In genomic region chr18:40380657-40381441, GRCh38 we compare ENCODE assay signal across 26 cellular contexts.
DNase-seq lines count a peak whose midpoint lies in the region; ATAC-seq and TF ChIP-seq lines count a peak whose summit lies in the region.
"Had no signal": no experiment of that assay in that cellular context is flagged by ENCODE, and none has a peak within 500 bp of the region (broad histone marks: within the 10 kb centered on the region; RNA-seq: fewer than 3 reads in every experiment).

No MANE protein-coding gene starts in this region.

- CTCF ChIA-PET in IMR-90 (lab: Yijun Ruan, JAX) (interaction anchor here (0.7 to 0.9 kb wide), 2 partner anchors 8 to 9 kb away, joined by 3 to 4 read pairs; no protein-coding TSS in a partner anchor), Calu3 (lab: Charles Lee) (no interaction called here), PC-3 (lab: Charles Lee) (no interaction called here)

- H4K20me1 ChIP-seq in IMR-90 (ENCODE audit: insufficient read depth, low read length) = no peaks in the 10 kb centered on the region
- H4K20me1 ChIP-seq in neural cell (ENCODE audit: insufficient read depth) = no peaks in the 10 kb centered on the region
- no peaks in the 10 kb centered on the region for H4K20me1 ChIP-seq in Karpas-422 (ENCODE audit: insufficient read depth, low read depth, low read length)
- H4K20me1 ChIP-seq in PC-3 (ENCODE audit: low read length) = no peaks in the 10 kb centered on the region

- H3K27ac Mint-ChIP-seq in Calu3 (ENCODE audit: unreplicated experiment) = no peak overlapping the region
- H3K27ac Mint-ChIP-seq: CD4-positive, alpha-beta memory T cell; natural killer cell treated with Interleukin-12 subunit alpha and Interleukin-12 subunit beta and Interleukin-15 and Interleukin-18, amount 100 ng/mL, for 72 hours; progenitor cell of endocrine pancreas had no signal

- no peak overlapping the region for H3K9ac ChIP-seq in IMR-90 (ENCODE audit: low read depth, low read length)
- peak overlapping the region; percentile 19 for H3K9ac ChIP-seq in neural cell (ENCODE audit: low read length)
- H3K9ac ChIP-seq in Karpas-422 (ENCODE audit: low read length) = no peak overlapping the region
- H3K9ac ChIP-seq in PC-3 (ENCODE audit: low read length) = no peak overlapping the region

- TF ChIP-seq CTCF in AG10803 (conservative IDR thresholded peaks at IDR 0.05; ENCODE audit: low read length) (no peak), IMR-90 (conservative IDR thresholded peaks at IDR 0.05; ENCODE audit: low read depth, low read length) (no peak), choroid plexus epithelial cell (conservative IDR thresholded peaks at IDR 0.05; ENCODE audit: low read depth, low read length) (no peak), neural cell (IDR thresholded peaks at IDR 0.05; ENCODE audit: poor library complexity, severe bottlenecking) (no peak), Calu3 (IDR thresholded peaks at IDR 0.05; ENCODE audit: unreplicated experiment) (no peak), PC-3 (conservative IDR thresholded peaks at IDR 0.05; ENCODE audit: low read depth, low read length) (no peak)

- H3K4me2 ChIP-seq in IMR-90 (ENCODE audit: low read depth, low read length) = no peak overlapping the region
- H3K4me2 ChIP-seq in neural cell (ENCODE audit: low read length) = peak overlapping the region; percentile 53
- no peak overlapping the region for H3K4me2 ChIP-seq in Karpas-422 (ENCODE audit: low read depth, low read length, poor library complexity, severe bottlenecking)
- no peak overlapping the region for H3K4me2 ChIP-seq in PC-3 (ENCODE audit: low read length)

- no peak overlapping the region for H2BK20ac ChIP-seq in IMR-90 (ENCODE audit: low read depth, low read length)

- H3K36me3 ChIP-seq in IMR-90 (ENCODE audit: control insufficient read depth, insufficient read depth, low read length) = no peaks in the 10 kb centered on the region
- H3K36me3 ChIP-seq in neural cell (ENCODE audit: insufficient read depth, low read length) = no peaks in the 10 kb centered on the region
- no peaks in the 10 kb centered on the region for H3K36me3 ChIP-seq in Karpas-422 (ENCODE audit: insufficient read depth, low read length)
- no peaks in the 10 kb centered on the region for H3K36me3 ChIP-seq in PC-3 (ENCODE audit: low read depth, low read length)
- H3K36me3 ChIP-seq: brain microvascular endothelial cell, gastroesophageal sphincter, Peyer's patch had no signal

- H3K9me3 ChIP-seq in IMR-90 (ENCODE audit: control insufficient read depth, insufficient read depth, low read length) = no peaks in the 10 kb centered on the region
- H3K9me3 ChIP-seq in neural cell (ENCODE audit: low read length) = no peaks in the 10 kb centered on the region
- peaks cover 20% of the 10 kb centered on the region for H3K9me3 ChIP-seq in Karpas-422 (ENCODE audit: low read length)
- H3K9me3 ChIP-seq in PC-3 (ENCODE audit: low read length) = no peaks in the 10 kb centered on the region
- H3K9me3 ChIP-seq: gastroesophageal sphincter, Peyer's patch had no signal

- DNase-seq in AG10803 (ENCODE audit: low read depth) (peak; percentile 23), IMR-90 (peak; percentile 73), choroid plexus epithelial cell (ENCODE audit: low read depth) (peak; percentile 1), NCI-H2227 (lab: John Stamatoyannopoulos, UW; ENCODE audit: unreplicated experiment) (no peak), Karpas-422 (no peak), Calu3 (no peak), PC-3 (no peak)
- DNase-seq: activated CD4-positive, CD25-positive, alpha-beta regulatory T cell treated with anti-CD3 and anti-CD28 coated beads, Interleukin-2, amount 50 U/mL, for 72 hours; activated CD8-positive, alpha-beta memory T cell treated with anti-CD3 and anti-CD28 coated beads for 24 hours; activated naive CD4-positive, alpha-beta T cell treated with anti-CD3 and anti-CD28 coated beads, Interleukin-2, amount 50 U/mL, for 16 hours; activated T-cell treated with anti-CD3 and anti-CD28 coated beads, Interleukin-2, amount 50 U/mL, for 48 hours; brain microvascular endothelial cell; CD4-positive, alpha-beta memory T cell; cortex of kidney; left cardiac atrium; NCI-H1092; NCI-H2081 treated with DMSO at 0.1 percent for 48 hours; NCI-H774; substantia nigra; T1000 had no signal

- H3K4me1 ChIP-seq in IMR-90 (ENCODE audit: control insufficient read depth, insufficient read depth, low read length) (peaks cover 2% of the 10 kb centered on the region), Karpas-422 (ENCODE audit: low read length) (no peaks in the 10 kb centered on the region), PC-3 (ENCODE audit: insufficient read depth, low read length) (no peaks in the 10 kb centered on the region)
- H3K4me1 ChIP-seq: gastroesophageal sphincter, Peyer's patch had no signal

- in situ Hi-C loops in IMR-90 (cut with MboI; ENCODE audit: low sequenced_read_pairs) = no loop called here

- H3K27me3 Mint-ChIP-seq in Calu3 (ENCODE audit: unreplicated experiment) = no peaks in the 10 kb centered on the region
- H3K27me3 Mint-ChIP-seq: CD4-positive, alpha-beta memory T cell; natural killer cell treated with Interleukin-12 subunit alpha and Interleukin-12 subunit beta and Interleukin-15 and Interleukin-18, amount 100 ng/mL, for 72 hours; progenitor cell of endocrine pancreas had no signal

- H3K4ac ChIP-seq in IMR-90 (ENCODE audit: low read depth, low read length) = no peak overlapping the region

- peak; percentile 72 for ATAC-seq in IMR-90 (ENCODE audit: low read depth)
- ATAC-seq in PC-3 = no peak
- ATAC-seq: gastroesophageal sphincter; HCT116; left cardiac atrium; natural killer cell treated with Interleukin-12 subunit alpha and Interleukin-12 subunit beta and Interleukin-15 and Interleukin-18, amount 100 ng/mL, for 72 hours had no signal

- TF ChIP-seq EP300 in neural cell (conservative IDR thresholded peaks at IDR 0.05; ENCODE audit: poor library complexity, severe bottlenecking) = peak; percentile 77

- no peak overlapping the region for H3K14ac ChIP-seq in IMR-90 (replicated peaks; ENCODE audit: low read depth, low read length)

- no peak for TF ChIP-seq POLR2A in IMR-90 (IDR thresholded peaks at IDR 0.05; ENCODE audit: low read depth, low read length)

- H3K36me3 Mint-ChIP-seq in Calu3 (ENCODE audit: insufficient read depth, unreplicated experiment) = no peaks in the 10 kb centered on the region
- H3K36me3 Mint-ChIP-seq: CD4-positive, alpha-beta memory T cell had no signal

- H4K8ac ChIP-seq in IMR-90 (ENCODE audit: low read depth in 2 of 2, low read length in 2 of 2) = no peak overlapping the region

- H3K79me2 ChIP-seq in neural cell (replicated peaks; ENCODE audit: insufficient read depth, low read length) (no peaks in the 10 kb centered on the region), Karpas-422 (ENCODE audit: low read length) (no peaks in the 10 kb centered on the region), PC-3 (ENCODE audit: low read length) (no peaks in the 10 kb centered on the region)

- no peak overlapping the region for H2BK15ac ChIP-seq in IMR-90 (ENCODE audit: low read depth, low read length)

- no peak overlapping the region for H2AFZ ChIP-seq in IMR-90 (replicated peaks; ENCODE audit: low read length, poor library complexity)
- H2AFZ ChIP-seq in neural cell (ENCODE audit: low read depth, low read length) = no peak overlapping the region
- no peak overlapping the region for H2AFZ ChIP-seq in Karpas-422 (ENCODE audit: low read length)
- H2AFZ ChIP-seq in PC-3 (ENCODE audit: low read length) = no peak overlapping the region

- H3K79me1 ChIP-seq in IMR-90 (ENCODE audit: low read depth in 1 of 2, low read length in 2 of 2) = no peaks in the 10 kb centered on the region

- no peaks in the 10 kb centered on the region for H3K9me1 ChIP-seq in IMR-90 (ENCODE audit: insufficient read depth, low read length)

- no peak for TF ChIP-seq RAD21 in IMR-90 (IDR thresholded peaks at IDR 0.05; ENCODE audit: low read length)
- no peak for TF ChIP-seq RAD21 in neural cell (conservative IDR thresholded peaks at IDR 0.05)

- intact Hi-C loops in IMR-90 (cut with micrococcal nuclease) (no loop called here), Calu3 (cut with micrococcal nuclease; ENCODE audit: unreplicated experiment) (no loop called here), PC-3 (cut with micrococcal nuclease) (no loop called here)

- H3K27me3 ChIP-seq in IMR-90 (ENCODE audit: control insufficient read depth, insufficient read depth, low read length) = no peaks in the 10 kb centered on the region
- H3K27me3 ChIP-seq in neural cell (ENCODE audit: insufficient read depth, low read depth, low read length) = no peaks in the 10 kb centered on the region
- H3K27me3 ChIP-seq in Karpas-422 (ENCODE audit: low read length) = no peaks in the 10 kb centered on the region
- no peaks in the 10 kb centered on the region for H3K27me3 ChIP-seq in PC-3 (ENCODE audit: low read length)
- H3K27me3 ChIP-seq: brain microvascular endothelial cell, gastroesophageal sphincter, Peyer's patch had no signal

- BruUV-seq in IMR-90 (replicated peaks; lab: Mats Ljungman, UMichigan) = no TSS peak
- BruUV-seq in Calu3 (replicated peaks; lab: Mats Ljungman, UMichigan) = no TSS peak
- BruUV-seq in PC-3 (replicated peaks; lab: Mats Ljungman, UMichigan) = no TSS peak

- H2AK9ac ChIP-seq in IMR-90 (replicated peaks; ENCODE audit: low read depth, low read length, poor library complexity) = no peak overlapping the region

- H3K18ac ChIP-seq in IMR-90 (ENCODE audit: low read depth, low read length) = no peak overlapping the region

- peak overlapping the region; percentile 32; the same call in 1 of the 2 replicates for H2BK120ac ChIP-seq in IMR-90 (ENCODE audit: low read depth, low read length)

- no peak overlapping the region for H3K56ac ChIP-seq in IMR-90 (ENCODE audit: extremely low read depth, insufficient read depth, low read length)

- no peak overlapping the region for H3K27ac ChIP-seq in IMR-90 (ENCODE audit: insufficient read depth, low read length)
- H3K27ac ChIP-seq in neural cell (ENCODE audit: low read length) = peak overlapping the region; percentile 71
- H3K27ac ChIP-seq in Karpas-422 (ENCODE audit: low read length) = no peak overlapping the region
- H3K27ac ChIP-seq in PC-3 (ENCODE audit: low read length) = no peak overlapping the region
- H3K27ac ChIP-seq: brain microvascular endothelial cell, gastroesophageal sphincter, Peyer's patch had no signal

- H3K23ac ChIP-seq in IMR-90 (ENCODE audit: low read depth, low read length) = no peak overlapping the region

- no peak overlapping the region for H4K91ac ChIP-seq in IMR-90 (ENCODE audit: insufficient read depth, low read depth, low read length)

- H3K4me3 ChIP-seq in AG10803 (ENCODE audit: low read length) = no peak overlapping the region
- no peak overlapping the region for H3K4me3 ChIP-seq in IMR-90 (ENCODE audit: insufficient read depth, low read depth, low read length)
- no peak overlapping the region for H3K4me3 ChIP-seq in choroid plexus epithelial cell (ENCODE audit: low read depth, low read length)
- peak overlapping the region; percentile 27 for H3K4me3 ChIP-seq in neural cell (ENCODE audit: low read length)
- H3K4me3 ChIP-seq in Karpas-422 (ENCODE audit: low read length) = no peak overlapping the region
- H3K4me3 ChIP-seq in PC-3 (ENCODE audit: low read length) = no peak overlapping the region
- H3K4me3 ChIP-seq: gastroesophageal sphincter, Peyer's patch had no signal

- POLR2A ChIA-PET in IMR-90 (lab: Charles Lee; ENCODE audit: unreplicated experiment) (no interaction called here), PC-3 (lab: Charles Lee; ENCODE audit: unreplicated experiment) (interaction anchor here (0.6 kb wide), 1 partner anchor 380 kb away, joined by 3 read pairs; no protein-coding TSS in a partner anchor)

- H3K4me3 Mint-ChIP-seq in Calu3 (ENCODE audit: low read depth, unreplicated experiment) = no peak overlapping the region
- H3K4me3 Mint-ChIP-seq: CD4-positive, alpha-beta memory T cell; natural killer cell treated with Interleukin-12 subunit alpha and Interleukin-12 subunit beta and Interleukin-15 and Interleukin-18, amount 100 ng/mL, for 72 hours had no signal

- H4K5ac ChIP-seq in IMR-90 (ENCODE audit: low read depth, low read length) = no peak overlapping the region

- no peaks in the 10 kb centered on the region for H3K4me1 Mint-ChIP-seq in Calu3 (ENCODE audit: low read depth, unreplicated experiment)
- H3K4me1 Mint-ChIP-seq: CD4-positive, alpha-beta memory T cell had no signal

- no peak overlapping the region for H2BK5ac ChIP-seq in IMR-90 (ENCODE audit: low read depth, low read length, poor library complexity, severe bottlenecking)

- H3K9me2 ChIP-seq in neural cell (ENCODE audit: insufficient read depth, low read length) = no peaks in the 10 kb centered on the region
- H3K9me2 ChIP-seq in Karpas-422 (replicated peaks; ENCODE audit: insufficient read depth, low read length) = no peaks in the 10 kb centered on the region
- no peaks in the 10 kb centered on the region for H3K9me2 ChIP-seq in PC-3 (replicated peaks; ENCODE audit: low read length)

- dilution Hi-C loops in IMR-90 (cut with HindIII; ENCODE audit: low sequenced_read_pairs, unreplicated experiment) = no loop called here

- H3F3A ChIP-seq in neural cell (ENCODE audit: insufficient read depth, low read length, poor library complexity, severe bottlenecking) = peaks cover 6% of the 10 kb centered on the region
- no peaks in the 10 kb centered on the region for H3F3A ChIP-seq in PC-3 (ENCODE audit: low read length, unreplicated experiment)

- no peak overlapping the region for H2AK5ac ChIP-seq in IMR-90 (ENCODE audit: low read depth, low read length)

- H3K9me3 Mint-ChIP-seq in Calu3 (ENCODE audit: low read depth, unreplicated experiment) = no peaks in the 10 kb centered on the region

- 85% methylated on average over 2 of the region's 6 CpGs; no CpG with 5 or more reads in 1 of the 2 experiments for WGBS in IMR-90 (ENCODE audit: extremely low coverage in 2 of 2, insufficient read length in 1 of 2), 2 experiments

Comparison
In these comparisons a context has a peak if more than half of its experiments do, and no peak if none do; other contexts are left out.
1. DNase-seq: peak in AG10803 (single experiment), IMR-90 (single experiment) and choroid plexus epithelial cell (single experiment); none in NCI-H2227 (single experiment), Karpas-422 (single experiment), Calu3 (single experiment) and PC-3 (single experiment).